ENCODE assay signal across 8 cellular contexts in the genomic region with DNA sequence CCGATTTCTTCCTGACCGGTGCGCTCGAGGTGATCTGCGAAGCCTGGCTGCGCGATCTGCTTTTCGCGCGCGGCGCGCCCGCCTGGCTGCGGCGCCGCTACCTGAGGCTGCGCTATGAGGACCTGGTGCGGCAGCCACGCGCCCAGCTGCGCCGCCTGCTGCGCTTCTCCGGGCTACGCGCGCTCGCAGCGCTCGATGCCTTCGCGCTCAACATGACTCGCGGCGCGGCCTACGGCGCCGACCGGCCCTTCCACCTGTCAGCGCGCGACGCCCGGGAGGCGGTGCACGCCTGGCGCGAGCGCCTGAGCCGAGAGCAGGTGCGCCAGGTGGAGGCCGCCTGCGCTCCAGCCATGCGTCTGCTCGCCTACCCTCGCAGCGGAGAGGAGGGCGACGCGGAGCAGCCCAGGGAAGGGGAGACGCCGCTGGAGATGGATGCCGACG. TPM values are rescaled to one million over a fixed set of nuclear protein-coding genes. Genes with fewer than 3 reads are reported as not detected.
DNase-seq lines count a peak whose midpoint lies in the region; ATAC-seq, FAIRE-seq and TF ChIP-seq lines count a peak whose summit lies in the region.

No MANE protein-coding gene starts in this region.

- POLR2A ChIA-PET in CD8-positive, alpha-beta memory T cell (lab: Charles Lee), result no interaction called here
- POLR2A ChIA-PET in HEK293 (lab: Yijun Ruan, JAX), result no interaction called here

- no peak overlapping the region for H3K9ac ChIP-seq in SK-N-MC (ENCODE audit: insufficient read length)
- H3K9ac ChIP-seq in liver (ENCODE audit: low read depth in 1 of 2, low read length in 2 of 2), result no peak overlapping the region
- peak overlapping the region in 3 of 5 donors; percentile 14 to 54 (median 41) for H3K9ac ChIP-seq in subcutaneous abdominal adipose tissue (ENCODE audit: low read length in 5 of 5)

- no peak for FAIRE-seq in bronchial epithelial cell (lab: Jason Lieb, UNC)

- 2% methylated on average over 66 of the region's 66 CpGs for WGBS in liver

- no peaks in the 10 kb centered on the region for H3K9me3 ChIP-seq in CD8-positive, alpha-beta memory T cell (ENCODE audit: low read length)
- H3K9me3 ChIP-seq in HEK293 (ENCODE audit: control insufficient read depth, insufficient read depth, low read depth, low read length), result no peaks in the 10 kb centered on the region
- no peaks in the 10 kb centered on the region for H3K9me3 ChIP-seq in SK-N-MC (ENCODE audit: low read depth, low read length)
- H3K9me3 ChIP-seq in liver (ENCODE audit: control insufficient read depth in 4 of 4, low read length in 3 of 4), result no peaks in the 10 kb centered on the region
- peaks cover 0 to 3% (median 0%) of the 10 kb centered on the region in 5 donors for H3K9me3 ChIP-seq in subcutaneous abdominal adipose tissue (ENCODE audit: control insufficient read depth in 5 of 5, low read length in 5 of 5)

- peak overlapping the region in 1 of 8 donors; percentile 84 for H3K27ac Mint-ChIP-seq in CD8-positive, alpha-beta memory T cell

- TF ChIP-seq RAD21 in liver (IDR thresholded peaks at IDR 0.05), result no peak

- H3K4me3 Mint-ChIP-seq in CD8-positive, alpha-beta memory T cell, result peak overlapping the region; percentile 35 to 92 (median 82)

- TF ChIP-seq CTCF in HEK293 (tag by site-specific recombination; IDR thresholded peaks at IDR 0.05), result no peak
- TF ChIP-seq CTCF in bronchial epithelial cell (IDR thresholded peaks at IDR 0.05; ENCODE audit: insufficient read depth, low read length, severe bottlenecking), result no peak
- no peak for TF ChIP-seq CTCF in liver (IDR thresholded peaks at IDR 0.05; ENCODE audit: low read depth, low read length, missing input control)

- H3K9me3 Mint-ChIP-seq in CD8-positive, alpha-beta memory T cell, result no peaks in the 10 kb centered on the region

- ATAC-seq in GM18870 (IDR thresholded peaks at IDR 0.05; ENCODE audit: unreplicated experiment), result no peak

- no peaks in the 10 kb centered on the region for H3K27me3 ChIP-seq in CD8-positive, alpha-beta memory T cell (ENCODE audit: insufficient read depth, low read length, poor library complexity, severe bottlenecking)
- H3K27me3 ChIP-seq in bronchial epithelial cell (ENCODE audit: control insufficient read depth, insufficient read depth, low read length) (no peaks in the 10 kb centered on the region), liver (ENCODE audit: control insufficient read depth in 4 of 4, insufficient read depth in 4 of 4, low read length in 3 of 4) (no peaks in the 10 kb centered on the region), subcutaneous abdominal adipose tissue (ENCODE audit: control insufficient read depth in 5 of 5, insufficient read depth in 4 of 5, low read length in 5 of 5) (peaks cover 0 to 12% (median 6%) of the 10 kb centered on the region in 5 donors)

- H3K27ac ChIP-seq in CD8-positive, alpha-beta memory T cell (ENCODE audit: low read depth, low read length), result peak overlapping the region; percentile 70
- H3K27ac ChIP-seq in HEK293 (ENCODE audit: extremely low read depth, low read depth, low read length) (peak overlapping the region; percentile 21; the same call in 1 of the 2 replicates), SK-N-MC (no peak overlapping the region), liver (ENCODE audit: low read depth in 1 of 2, low read length in 2 of 2) (peak overlapping the region; percentile 51 to 64), subcutaneous abdominal adipose tissue (ENCODE audit: low read depth, low read length) (peak overlapping the region; percentile 15)

- H3K4me1 ChIP-seq in CD8-positive, alpha-beta memory T cell (ENCODE audit: insufficient read depth, low read length), result peaks cover 13% of the 10 kb centered on the region
- H3K4me1 ChIP-seq in HEK293 (ENCODE audit: control insufficient read depth, insufficient read depth, low read length) (peaks cover 8% of the 10 kb centered on the region; the same call in 1 of the 2 replicates), liver (ENCODE audit: control insufficient read depth in 4 of 4, insufficient read depth in 4 of 4, low read length in 3 of 4) (peaks cover 3 to 35% (median 21%) of the 10 kb centered on the region in 4 donors), subcutaneous abdominal adipose tissue (ENCODE audit: control insufficient read depth in 5 of 5, insufficient read depth in 5 of 5, low read length in 5 of 5) (peaks cover 0 to 50% (median 36%) of the 10 kb centered on the region in 5 donors)

- CTCF ChIA-PET in CD8-positive, alpha-beta memory T cell (lab: Charles Lee), result interaction anchor here (1.0 to 1.1 kb wide), 2 partner anchors 12 to 67 kb away, joined by 3 to 7 read pairs; no protein-coding TSS in a partner anchor
- CTCF ChIA-PET in HEK293 (lab: Yijun Ruan, JAX), result no interaction called here

- H3K4me3 ChIP-seq in CD8-positive, alpha-beta memory T cell (ENCODE audit: low read length), result peak overlapping the region; percentile 33
- peak overlapping the region; percentile 51 for H3K4me3 ChIP-seq in HEK293 (ENCODE audit: low read depth, low read length)
- peak overlapping the region; percentile 79 for H3K4me3 ChIP-seq in SK-N-MC
- H3K4me3 ChIP-seq in bronchial epithelial cell (ENCODE audit: low read depth, low read length), result peak overlapping the region; percentile 41
- H3K4me3 ChIP-seq in liver (ENCODE audit: low read depth in 1 of 3, low read length in 3 of 3), result peak overlapping the region; percentile 50 to 68 (median 58)
- H3K4me3 ChIP-seq in subcutaneous abdominal adipose tissue (ENCODE audit: low read depth in 1 of 5, low read length in 5 of 5), result peak overlapping the region in 4 of 5 donors; percentile 56 to 76 (median 70)

- H3K4me1 Mint-ChIP-seq in CD8-positive, alpha-beta memory T cell, result peaks cover 46 to 61% (median 57%) of the 10 kb centered on the region in 3 donors

- peaks cover 0 to 10% (median 1%) of the 10 kb centered on the region in 3 donors for H3K36me3 Mint-ChIP-seq in CD8-positive, alpha-beta memory T cell

- no peaks in the 10 kb centered on the region for H3K36me3 ChIP-seq in CD8-positive, alpha-beta memory T cell (ENCODE audit: insufficient read depth, low read length)
- H3K36me3 ChIP-seq in HEK293 (ENCODE audit: control insufficient read depth in 2 of 2, insufficient read depth in 1 of 2, low read length in 2 of 2) (no peaks in the 10 kb centered on the region), SK-N-MC (ENCODE audit: insufficient read depth, low read length) (no peaks in the 10 kb centered on the region), bronchial epithelial cell (ENCODE audit: control insufficient read depth, insufficient read depth, low read length) (no peaks in the 10 kb centered on the region), liver (ENCODE audit: control insufficient read depth in 4 of 4, insufficient read depth in 3 of 4, low read depth in 1 of 4, low read length in 3 of 4) (no peaks in the 10 kb centered on the region), subcutaneous abdominal adipose tissue (ENCODE audit: control insufficient read depth in 5 of 5, insufficient read depth in 5 of 5, low read length in 5 of 5) (no peaks in the 10 kb centered on the region)

- peak; percentile 7 to 53 (median 16) for DNase-seq in CD8-positive, alpha-beta memory T cell
- DNase-seq in SK-N-MC (ENCODE audit: low read depth, low spot score) (no peak), bronchial epithelial cell (ENCODE audit: low read depth) (no peak), SHP77 treated with DMSO at 0.1 percent for 48 hours (lab: John Stamatoyannopoulos, UW) (no peak)

- H3K27me3 Mint-ChIP-seq in CD8-positive, alpha-beta memory T cell, result no peaks in the 10 kb centered on the region

TF ChIP-seq in HEK293, 187 proteins besides CTCF, POLR2A, EP300 and RAD21:
- TF ChIP-seq, protein P1, sequence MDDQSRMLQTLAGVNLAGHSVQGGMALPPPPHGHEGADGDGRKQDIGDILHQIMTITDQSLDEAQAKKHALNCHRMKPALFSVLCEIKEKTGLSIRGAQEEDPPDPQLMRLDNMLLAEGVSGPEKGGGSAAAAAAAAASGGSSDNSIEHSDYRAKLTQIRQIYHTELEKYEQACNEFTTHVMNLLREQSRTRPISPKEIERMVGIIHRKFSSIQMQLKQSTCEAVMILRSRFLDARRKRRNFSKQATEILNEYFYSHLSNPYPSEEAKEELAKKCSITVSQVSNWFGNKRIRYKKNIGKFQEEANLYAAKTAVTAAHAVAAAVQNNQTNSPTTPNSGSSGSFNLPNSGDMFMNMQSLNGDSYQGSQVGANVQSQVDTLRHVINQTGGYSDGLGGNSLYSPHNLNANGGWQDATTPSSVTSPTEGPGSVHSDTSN (CRISPR knock-in tag; IDR thresholded peaks at IDR 0.05), result peak; percentile 71; the same call in 1 of the 2 replicates
- TF ChIP-seq ZNF311 (tag by site-specific recombination; IDR thresholded peaks at IDR 0.05; ENCODE audit: borderline replicate concordance), result no peak

TF ChIP-seq in liver, 16 proteins besides CTCF, POLR2A, EP300 and RAD21:
- TF ChIP-seq GABPA (IDR thresholded peaks at IDR 0.05 in 1 of 2, conservative IDR thresholded peaks at IDR 0.05 in 1 of 2) (no peak), RXRA (IDR thresholded peaks at IDR 0.05) (no peak), NR2F2 (IDR thresholded peaks at IDR 0.05) (no peak)

RNA-seq across cellular contexts. Expression of gene CHST7, which starts 1.4 kb away (rescaled TPM):
- 1 to 10 TPM; 3.5 to 3.9 TPM for total RNA-seq in CD8-positive, alpha-beta memory T cell
- 8.0 TPM for polyA plus RNA-seq in CD8-positive, alpha-beta memory T cell
- 3.4 and 4.0 TPM in 2 replicates for total RNA-seq in bronchial epithelial cell
- 10 to 100 TPM in 1 of 2 donors, 1 to 10 TPM in 1; 5.8 to 13.2 TPM for total RNA-seq in liver
- polyA plus RNA-seq in liver, result 1 to 10 TPM; 2.9 to 5.7 TPM

RNA-seq across cellular contexts. Expression of gene ZNF674, which starts 29.7 kb away (rescaled TPM):
- 1 to 10 TPM; 2.7 to 2.8 TPM for total RNA-seq in CD8-positive, alpha-beta memory T cell
- 1.3 TPM for polyA plus RNA-seq in CD8-positive, alpha-beta memory T cell
- total RNA-seq in bronchial epithelial cell, result 6.0 and 11.6 TPM in 2 replicates
- total RNA-seq in liver, result 1 to 10 TPM; 2.2 to 3.6 TPM
- 1 to 10 TPM in 1 of 2 donors, under 1 TPM in 1; 0.84 to 2.0 TPM for polyA plus RNA-seq in liver

Comparison
In these comparisons a context has a peak if more than half of its experiments do, and no peak if none do; other contexts are left out.
1. DNase-seq: peak in CD8-positive, alpha-beta memory T cell (5 of 5); none in SK-N-MC (single experiment), bronchial epithelial cell (single experiment) and SHP77 treated with DMSO at 0.1 percent for 48 hours (single experiment).
2. H3K9ac ChIP-seq: peak in subcutaneous abdominal adipose tissue (3 of 5); none in SK-N-MC (single experiment) and liver (0 of 2).
3. Peak in every context shown above with its lines, with median percentiles within 50 percentile points of each other: H3K4me3 ChIP-seq.